17 cellular contexts compared by ENCODE assay signal in genomic region chr2:28152585-28153284, GRCh38.
DNase-seq lines count a peak whose midpoint lies in the region; ATAC-seq and TF ChIP-seq lines count a peak whose summit lies in the region.
"Had no signal": no experiment of that assay in that cellular context is flagged by ENCODE, and none has a peak within 500 bp of the region (broad histone marks: within the 10 kb centered on the region; RNA-seq: fewer than 3 reads in every experiment).

No MANE protein-coding gene starts in this region.

- no peak overlapping the region for H3K4me3 ChIP-seq in fibroblast of the aortic adventitia (ENCODE audit: low read depth, low read length)
- no peak overlapping the region for H3K4me3 ChIP-seq in rectal smooth muscle tissue (ENCODE audit: low read length)
- H3K4me3 ChIP-seq: body of pancreas, thyroid gland had no signal

- DNase-seq in Caki2 (ENCODE audit: low read depth) (peak; percentile 92), RKO (ENCODE audit: low spot score) (peak; percentile 24), fibroblast of the aortic adventitia (ENCODE audit: low read depth) (peak; percentile 17), globus pallidus (ENCODE audit: low spot score) (no peak), NOMO-1 treated with dmso at 0.1 percent for 144 hours (lab: John Stamatoyannopoulos, UW; ENCODE audit: unreplicated experiment) (no peak), OCI-M1 (lab: John Stamatoyannopoulos, UW) (no peak)
- DNase-seq: activated CD4-positive, CD25-positive, alpha-beta regulatory T cell; body of pancreas; Calu3; effector CD4-positive, alpha-beta T cell; kidney; NCI-H748 treated with DMSO at 0.1 percent for 48 hours; T-helper 17 cell; thyroid gland had no signal

- H3K27ac ChIP-seq in rectal smooth muscle tissue (ENCODE audit: low read depth, low read length), result peak overlapping the region; percentile 33
- H3K27ac ChIP-seq: body of pancreas, RWPE1, thyroid gland had no signal

- ATAC-seq in HG03135 (IDR thresholded peaks at IDR 0.05; ENCODE audit: unreplicated experiment), result no peak
- ATAC-seq: body of pancreas, T-helper 17 cell had no signal

- H3K27me3 ChIP-seq in rectal smooth muscle tissue (ENCODE audit: control insufficient read depth, insufficient read depth, low read length), result no peaks in the 10 kb centered on the region
- H3K27me3 ChIP-seq: body of pancreas, thyroid gland had no signal

- no peaks in the 10 kb centered on the region for H3K36me3 ChIP-seq in rectal smooth muscle tissue (ENCODE audit: control insufficient read depth, insufficient read depth, low read length)
- H3K36me3 ChIP-seq: thyroid gland had no signal

- TF ChIP-seq CTCF in fibroblast of the aortic adventitia (IDR thresholded peaks at IDR 0.05; ENCODE audit: insufficient read depth, low read length), result no peak

- no peak overlapping the region for H3K9ac ChIP-seq in rectal smooth muscle tissue (ENCODE audit: low read length)

- in situ Hi-C loops in Caki2 (cut with HindIII; ENCODE audit: low pct_unique_long_range_greater_than_20kb, low sequenced_read_pairs), result no loop called here

- no peaks in the 10 kb centered on the region for H3K4me1 ChIP-seq in rectal smooth muscle tissue (ENCODE audit: control insufficient read depth, insufficient read depth, low read length)
- H3K4me1 ChIP-seq: thyroid gland had no signal

Comparison
In these comparisons a context has a peak if more than half of its experiments do, and no peak if none do; other contexts are left out.
1. DNase-seq: peak in Caki2 (single experiment), RKO (single experiment) and fibroblast of the aortic adventitia (single experiment); none in globus pallidus (single experiment), NOMO-1 treated with dmso at 0.1 percent for 144 hours (single experiment) and OCI-M1 (single experiment).